ENCODE assay signal across 25 cellular contexts in the genomic region with DNA sequence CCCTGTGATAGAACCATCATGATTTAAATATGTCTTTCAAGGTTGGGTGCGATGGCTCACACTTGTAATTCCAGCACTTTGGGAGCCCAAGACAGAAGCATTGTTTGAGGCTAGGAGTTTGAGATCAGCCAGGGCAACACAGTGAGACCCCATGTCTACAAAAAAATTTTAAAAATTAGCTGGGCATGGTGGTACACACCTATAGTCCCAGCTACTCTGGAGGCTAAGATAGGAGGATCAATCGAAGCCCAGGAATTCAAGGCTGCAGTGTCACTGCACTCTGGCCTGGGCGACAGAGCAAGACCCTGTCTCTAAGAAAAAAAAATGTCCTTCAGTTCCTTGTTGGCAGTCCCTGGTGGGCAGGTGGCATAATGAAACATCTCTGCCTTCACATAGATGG. TPM values are rescaled to one million over a fixed set of nuclear protein-coding genes. Genes with fewer than 3 reads are reported as not detected.
DNase-seq lines count a peak whose midpoint lies in the region; ATAC-seq, FAIRE-seq and TF ChIP-seq lines count a peak whose summit lies in the region.
"Had no signal": no experiment of that assay in that cellular context is flagged by ENCODE, and none has a peak within 500 bp of the region (broad histone marks: within the 10 kb centered on the region; RNA-seq: fewer than 3 reads in every experiment).

No MANE protein-coding gene starts in this region.

- H3K4me1 Mint-ChIP-seq in WTC11: peaks cover 40% of the 10 kb centered on the region
- peaks cover 32% of the 10 kb centered on the region for H3K4me1 Mint-ChIP-seq in endothelial cell (ENCODE audit: unreplicated experiment)
- no peaks in the 10 kb centered on the region for H3K4me1 Mint-ChIP-seq in CD4-positive, alpha-beta T cell (ENCODE audit: low read depth)
- H3K4me1 Mint-ChIP-seq: B cell; CD4-positive, alpha-beta memory T cell; CD8-positive, alpha-beta memory T cell had no signal

- CTCF ChIA-PET in WTC11 (lab: Charles Lee): interaction anchor here (1.5 kb wide), 1 partner anchor 10 kb away, joined by 3 read pairs; no protein-coding TSS in a partner anchor
- CTCF ChIA-PET in CD4-positive, alpha-beta T cell (lab: Charles Lee): no interaction called here

- TF ChIP-seq POLR2A in GM12891 (IDR thresholded peaks at IDR 0.05; ENCODE audit: low read depth, low read length): no peak

- H3K9me3 Mint-ChIP-seq in WTC11 (peaks cover 39% of the 10 kb centered on the region), endothelial cell (ENCODE audit: unreplicated experiment) (no peaks in the 10 kb centered on the region)
- peaks cover 10% of the 10 kb centered on the region for H3K9me3 Mint-ChIP-seq in CD4-positive, alpha-beta T cell

- no peak overlapping the region for H3K4me3 Mint-ChIP-seq in WTC11
- peak overlapping the region; percentile 81 for H3K4me3 Mint-ChIP-seq in endothelial cell (ENCODE audit: unreplicated experiment)
- no peak overlapping the region for H3K4me3 Mint-ChIP-seq in CD4-positive, alpha-beta T cell
- H3K4me3 Mint-ChIP-seq: B cell; CD4-positive, alpha-beta memory T cell; CD8-positive, alpha-beta memory T cell had no signal

- POLR2A ChIA-PET in WTC11 (lab: Charles Lee): no interaction called here
- POLR2A ChIA-PET in CD4-positive, alpha-beta T cell (lab: Charles Lee): no interaction called here

- TF ChIP-seq CTCF in WTC11 (IDR thresholded peaks at IDR 0.05) (no peak), endothelial cell (IDR thresholded peaks at IDR 0.05; ENCODE audit: unreplicated experiment) (no peak)
- no peak for TF ChIP-seq CTCF in CD4-positive, alpha-beta T cell (IDR thresholded peaks at IDR 0.05)

- no peak overlapping the region for H3K27ac ChIP-seq in CD4-positive, alpha-beta T cell (ENCODE audit: low read depth, low read length)
- H3K27ac ChIP-seq: 22Rv1; A549; BLaER1 treated with 17β-estradiol and CSF1 and Interleukin-3, amounts not matched to agents 10 nM and 100 nM; C4-2B had no signal

- H3K9me3 ChIP-seq in CD4-positive, alpha-beta T cell (ENCODE audit: control insufficient read depth, low read length): peaks cover 7% of the 10 kb centered on the region
- H3K9me3 ChIP-seq: A549 had no signal

- H3K36me3 Mint-ChIP-seq in WTC11 (peaks cover 79% of the 10 kb centered on the region), endothelial cell (ENCODE audit: low read depth, unreplicated experiment) (peaks cover 69% of the 10 kb centered on the region)
- peaks cover 16% of the 10 kb centered on the region for H3K36me3 Mint-ChIP-seq in CD4-positive, alpha-beta T cell (ENCODE audit: low read depth)
- H3K36me3 Mint-ChIP-seq: CD4-positive, alpha-beta memory T cell had no signal

- ATAC-seq in WTC11 (no peak), GM21619 (IDR thresholded peaks at IDR 0.05; ENCODE audit: unreplicated experiment) (no peak)
- no peak for ATAC-seq in stimulated activated naive CD8-positive, alpha-beta T cell treated with anti-CD3 and anti-CD28 coated beads, Interleukin-15, Interleukin-2, amounts not matched to agents 100 U/mL and 50 U/mL, for 24 hours
- ATAC-seq in CD4-positive, alpha-beta T cell (ENCODE audit: poor library complexity): no peak
- ATAC-seq: A549, GM12878 had no signal

- H3K27ac Mint-ChIP-seq in WTC11: no peak overlapping the region
- H3K27ac Mint-ChIP-seq in endothelial cell (ENCODE audit: unreplicated experiment): no peak overlapping the region
- no peak overlapping the region for H3K27ac Mint-ChIP-seq in CD4-positive, alpha-beta T cell
- H3K27ac Mint-ChIP-seq: B cell; CD4-positive, alpha-beta memory T cell; CD8-positive, alpha-beta memory T cell had no signal

- DNase-seq in GM12891 (ENCODE audit: insufficient read length, low spot score) (no peak), WTC11 (ENCODE audit: low spot score) (no peak), endothelial cell (ENCODE audit: low spot score) (no peak)
- no peak for DNase-seq in stimulated activated naive CD8-positive, alpha-beta T cell treated with anti-CD3 and anti-CD28 coated beads, Interleukin-15, Interleukin-2, amounts not matched to agents 100 U/mL and 50 U/mL, for 24 hours
- no peak for DNase-seq in CD4-positive, alpha-beta T cell
- DNase-seq: AML-193; CD4-positive, alpha-beta memory T cell; CD8-positive, alpha-beta memory T cell; COR-L47; DMS 273 treated with DMSO at 0.1 percent for 48 hours; DMS153; DMS53; DMS79; DND-41; EL; GDM1 had no signal

- H3K27me3 Mint-ChIP-seq in WTC11 (ENCODE audit: low read depth): no peaks in the 10 kb centered on the region
- peaks cover 18% of the 10 kb centered on the region for H3K27me3 Mint-ChIP-seq in endothelial cell (ENCODE audit: unreplicated experiment)
- no peaks in the 10 kb centered on the region for H3K27me3 Mint-ChIP-seq in CD4-positive, alpha-beta T cell

- no peaks in the 10 kb centered on the region for H3K27me3 ChIP-seq in CD4-positive, alpha-beta T cell (ENCODE audit: control insufficient read depth, insufficient read depth, low read length)
- H3K27me3 ChIP-seq: BLaER1 treated with 17β-estradiol and CSF1 and Interleukin-3, amounts not matched to agents 10 nM and 100 nM had no signal

- FAIRE-seq in GM12891 (lab: Jason Lieb, UNC): peak; percentile 28
- FAIRE-seq: A549, GM12878, GM19239 had no signal

- intact Hi-C loops in CD4-positive, alpha-beta T cell (cut with DNase I, micrococcal nuclease): no loop called here

TF ChIP-seq in GM12891, 5 proteins besides CTCF, POLR2A, EP300 and RAD21:
- no peak for TF ChIP-seq POU2F2 (IDR thresholded peaks at IDR 0.05; ENCODE audit: low read depth, low read length)
- no peak for TF ChIP-seq POLR2AphosphoS5 (IDR thresholded peaks at IDR 0.05; ENCODE audit: low read depth, low read length)
- no peak for TF ChIP-seq PAX5 (IDR thresholded peaks at IDR 0.05; ENCODE audit: insufficient read depth, low read length, severe bottlenecking)
- TF ChIP-seq SPI1 (IDR thresholded peaks at IDR 0.05; ENCODE audit: low read depth, low read length): no peak
- no peak for TF ChIP-seq TAF1 (IDR thresholded peaks at IDR 0.05; ENCODE audit: low read depth, low read length)

TF ChIP-seq in WTC11, 78 proteins besides CTCF, POLR2A, EP300 and RAD21:
- no peak for TF ChIP-seq JAZF1 (CRISPR knock-in tag; IDR thresholded peaks at IDR 0.05)
- TF ChIP-seq GRHL2 (CRISPR knock-in tag; IDR thresholded peaks at IDR 0.05; ENCODE audit: insufficient replicate concordance, severe bottlenecking): no peak
- no peak for TF ChIP-seq NFE2L1 (CRISPR knock-in tag; IDR thresholded peaks at IDR 0.05)
- peak; percentile 90 for TF ChIP-seq ZNF121 (CRISPR knock-in tag; IDR thresholded peaks at IDR 0.05)

RNA-seq across cellular contexts. Expression of gene FLT1, which starts 46.0 kb away (rescaled TPM):
- polyA plus RNA-seq in GM12891 (2012; ENCODE audit: low read depth, missing spikeins): 0.55 TPM
- 66.3 to 71.0 TPM (median 66.8 TPM) in 3 replicates for total RNA-seq in WTC11 (2021)
- total RNA-seq in endothelial cell (ENCODE audit: unreplicated experiment): 759 TPM
- 1 to 10 TPM; 1.1 to 1.2 TPM for total RNA-seq in CD4-positive, alpha-beta T cell
- total RNA-seq: G401 had no signal
- polyA plus RNA-seq: A549; CD8-positive, alpha-beta memory T cell had no signal

Comparison
In these comparisons a context has a peak if more than half of its experiments do, and no peak if none do; other contexts are left out.
1. RNA of gene FLT1, which starts 46.0 kb away (total RNA-seq): 759 TPM in endothelial cell (single experiment) and 66.3 to 71.0 TPM in WTC11; 1.1 to 1.2 TPM in CD4-positive, alpha-beta T cell; every median in the first group is over 10 times any median in the second.